In the genomic region with DNA sequence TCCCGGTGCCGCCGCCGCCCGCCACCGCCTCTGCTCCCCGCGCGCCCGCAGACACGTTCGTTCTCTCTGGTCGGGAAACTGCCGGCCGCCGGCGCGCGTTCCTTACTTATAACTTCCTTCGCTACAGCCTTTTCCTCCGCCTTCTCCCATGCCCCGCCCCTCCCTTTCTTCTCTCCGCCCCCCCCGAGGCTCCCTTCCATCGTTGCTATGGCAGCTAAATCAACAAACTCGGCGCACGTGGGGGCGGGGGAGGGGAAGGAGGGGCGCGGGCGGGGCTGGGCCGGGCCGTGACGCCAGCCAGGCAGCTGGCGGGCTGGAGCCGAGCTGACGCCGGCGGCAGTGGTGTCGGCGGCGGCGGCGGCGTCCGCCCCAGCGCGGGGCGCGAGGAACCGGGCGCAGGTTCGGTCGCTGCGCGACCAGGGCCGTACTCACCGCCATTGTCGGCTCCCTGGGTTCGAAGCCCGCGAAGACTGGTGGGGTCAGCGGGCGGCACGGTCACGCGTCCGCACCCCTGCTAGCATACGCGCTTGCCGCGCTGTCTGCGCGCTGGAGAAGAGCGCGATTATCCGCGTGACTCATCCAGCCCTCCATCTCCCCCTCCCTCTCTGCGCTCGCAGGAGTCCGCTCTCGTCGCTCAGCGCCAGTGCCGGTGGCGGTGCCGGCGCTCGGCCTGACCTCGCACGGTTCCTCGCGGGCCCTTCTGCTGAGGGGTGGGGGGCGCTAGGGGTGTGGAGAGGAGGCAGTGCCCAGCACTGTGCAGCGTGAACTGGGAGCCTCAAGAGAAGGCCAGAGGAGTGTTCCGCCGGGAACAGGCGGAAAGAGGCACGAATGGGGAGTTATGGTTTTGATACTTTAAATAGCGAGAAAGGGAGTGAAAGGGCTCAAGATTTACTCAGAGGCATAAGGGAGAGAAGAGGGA, we compare ENCODE assay signal across 8 cellular contexts. TPM values are rescaled to one million over a fixed set of nuclear protein-coding genes. Genes with fewer than 3 reads are reported as not detected.
DNase-seq lines count a peak whose midpoint lies in the region; ATAC-seq and FAIRE-seq lines count a peak whose summit lies in the region.

KLF4 (minus strand) TSS at position 83 of the 919 bp plus-strand sequence. CDS start 597 bp downstream, outside the sequence.

- H3K4me2 ChIP-seq in skeletal muscle satellite cell (ENCODE audit: low read length): peak within 1 kb of the TSS; percentile 97

- H3K4me1 ChIP-seq in skeletal muscle satellite cell (ENCODE audit: control insufficient read depth, insufficient read depth, low read length): peaks cover 43% of the 10 kb centered on the region

- no peaks in the 10 kb centered on the region for H3K27me3 ChIP-seq in skeletal muscle satellite cell (ENCODE audit: control insufficient read depth, insufficient read depth, low read length)

- H3K9ac ChIP-seq in skeletal muscle satellite cell (ENCODE audit: low read depth, low read length): peak within 1 kb of the TSS; percentile 95

- peaks cover 0 to 2% (median 0%) of the 10 kb centered on the region in 6 donors for H3K9me3 Mint-ChIP-seq in immature natural killer cell

- H3K27me3 Mint-ChIP-seq in immature natural killer cell (ENCODE audit: low read depth in 3 of 3): peaks cover 11 to 42% (median 21%) of the 10 kb centered on the region in 3 donors

- FAIRE-seq in urothelium cell line (lab: Jason Lieb, UNC): no peak

- H3K4me3 ChIP-seq in skeletal muscle satellite cell (ENCODE audit: low read length): peak within 1 kb of the TSS; percentile 95

- H3K36me3 ChIP-seq in skeletal muscle satellite cell (ENCODE audit: insufficient read depth, low read length): peaks cover 27% of the 10 kb centered on the region

- H3K36me3 Mint-ChIP-seq in immature natural killer cell: no peaks in the 10 kb centered on the region

- peak within 1 kb of the TSS; percentile 73 to 80 (median 75) for H3K4me3 Mint-ChIP-seq in immature natural killer cell

- peak within 1 kb of the TSS in 3 of 6 donors; percentile 23 to 77 (median 64) for H3K27ac Mint-ChIP-seq in immature natural killer cell

- ATAC-seq in GM18498 (IDR thresholded peaks at IDR 0.05; ENCODE audit: unreplicated experiment) (peak; percentile 75), HG02885 (IDR thresholded peaks at IDR 0.05; ENCODE audit: poor library complexity, unreplicated experiment) (peak; percentile 76)

- H3K27ac ChIP-seq in caudate nucleus (ENCODE audit: low read depth, low read length): peak within 1 kb of the TSS; percentile 52

- DNase-seq in NCI-H2081 treated with DMSO at 0.1 percent for 48 hours (lab: John Stamatoyannopoulos, UW) (peak; percentile 58), UCSD-AML1 (lab: John Stamatoyannopoulos, UW; ENCODE audit: unreplicated experiment) (peak; percentile 79), caudate nucleus (lab: John Stamatoyannopoulos, UW) (peak in 60 of 61 donors; percentile 19 to 94 (median 78)), immature natural killer cell (peak; percentile 38 to 56 (median 48)), urothelium cell line (ENCODE audit: low spot score) (no peak)

- no peaks in the 10 kb centered on the region for H3K9me3 ChIP-seq in skeletal muscle satellite cell (replicated peaks; ENCODE audit: low read length)

- peaks cover 20 to 23% of the 10 kb centered on the region in 2 donors for H3K4me1 Mint-ChIP-seq in immature natural killer cell

RNA-seq across cellular contexts. Expression of gene KLF4, which starts in this region (rescaled TPM):
- 1 to 10 TPM in 1 of 3 donors, under 1 TPM in 2; 0.41 to 2.1 (median 0.67) TPM for polyA plus RNA-seq in immature natural killer cell
- total RNA-seq in skeletal muscle satellite cell (2012; rRNA removed): 16.7 and 26.2 TPM in 2 replicates
